Comparison of ENCODE assay signal across 1 cellular context in the genomic region with DNA sequence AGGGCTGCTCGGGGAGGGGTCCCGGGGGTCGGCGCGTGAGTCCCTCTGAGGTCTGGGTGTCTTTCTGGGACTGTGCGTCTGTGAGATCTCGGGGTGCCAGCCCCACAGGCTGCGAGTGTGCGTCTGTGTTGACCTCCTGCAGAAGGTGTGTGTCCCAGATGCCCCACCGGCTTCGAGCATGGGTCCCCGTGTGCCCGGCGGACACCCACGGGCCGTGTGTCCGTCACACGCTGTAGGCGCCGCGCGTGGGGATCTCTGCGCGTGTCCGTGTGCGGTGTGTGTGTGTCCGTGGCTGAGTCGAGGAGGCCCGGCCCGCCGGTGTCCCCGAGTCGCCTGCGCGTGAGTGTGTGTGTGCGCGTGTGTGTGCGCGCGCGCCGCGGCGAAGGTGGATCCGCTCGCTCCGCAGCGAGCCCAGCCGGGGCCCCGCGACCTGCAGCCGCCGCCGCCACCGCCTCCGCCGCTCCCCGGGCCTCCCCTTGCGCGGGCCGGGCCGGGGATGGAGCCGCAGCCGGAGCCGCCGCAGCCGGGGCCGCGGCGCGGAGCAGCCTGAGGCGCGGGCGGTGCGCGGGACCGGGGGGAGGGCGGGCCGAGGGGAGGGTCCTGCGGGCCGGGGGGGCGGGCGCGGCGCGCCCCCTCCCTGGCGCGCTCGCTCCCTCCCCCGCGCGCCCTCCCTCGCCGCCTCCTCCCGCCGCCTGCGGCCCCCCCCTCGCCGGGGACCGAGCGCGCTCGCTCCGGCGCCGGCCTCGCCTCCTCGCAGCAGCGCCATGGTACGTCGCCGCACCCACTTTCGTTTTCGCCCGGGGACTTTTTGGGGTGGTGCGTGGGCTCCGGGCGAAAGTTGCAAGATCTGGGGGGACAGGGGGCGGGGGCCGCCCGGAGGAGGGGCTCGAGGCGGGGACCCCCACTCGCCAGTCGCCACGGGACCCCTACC.
TF ChIP-seq lines count a peak whose summit lies in the region.

No MANE protein-coding gene starts in this region.

TF ChIP-seq in H1, 55 proteins besides CTCF, POLR2A, EP300 and RAD21:
- TF ChIP-seq SUZ12 (IDR thresholded peaks at IDR 0.05; ENCODE audit: low read length) (peak; percentile 88), EZH2 (IDR thresholded peaks at IDR 0.05; ENCODE audit: low read depth, low read length, severe bottlenecking) (peak; percentile 88), CHD2 (IDR thresholded peaks at IDR 0.05; ENCODE audit: low read length) (no peak), BACH1 (IDR thresholded peaks at IDR 0.05; ENCODE audit: low read length) (peak; percentile 36; the same call in 1 of the 2 replicates), SRF (IDR thresholded peaks at IDR 0.05; ENCODE audit: low read depth, low read length) (no peak), CTBP2 (IDR thresholded peaks at IDR 0.05; ENCODE audit: borderline replicate concordance, insufficient read depth, insufficient read length, low read length) (no peak), RNF2 (IDR thresholded peaks at IDR 0.05; ENCODE audit: borderline replicate concordance, low read depth, low read length, missing control alignments, poor library complexity, severe bottlenecking) (peak; percentile 40), GTF2F1 (IDR thresholded peaks at IDR 0.05; ENCODE audit: borderline replicate concordance, low read depth, low read length) (no peak), GABPA (IDR thresholded peaks at IDR 0.05; ENCODE audit: borderline replicate concordance, insufficient read depth, low read length) (no peak), MAFK (IDR thresholded peaks at IDR 0.05; ENCODE audit: low read depth, low read length) (no peak), JUN (IDR thresholded peaks at IDR 0.05; ENCODE audit: low read depth, low read length) (no peak), TEAD4 (IDR thresholded peaks at IDR 0.05; ENCODE audit: low read depth, low read length) (no peak), POLR2AphosphoS5 (IDR thresholded peaks at IDR 0.05; ENCODE audit: low read depth, low read length) (no peak), ASH2L (IDR thresholded peaks at IDR 0.05; ENCODE audit: low read length) (no peak), NANOG (IDR thresholded peaks at IDR 0.05; ENCODE audit: insufficient read depth, low read depth, low read length, poor library complexity, severe bottlenecking) (no peak)
- TF ChIP-seq, protein P1, sequence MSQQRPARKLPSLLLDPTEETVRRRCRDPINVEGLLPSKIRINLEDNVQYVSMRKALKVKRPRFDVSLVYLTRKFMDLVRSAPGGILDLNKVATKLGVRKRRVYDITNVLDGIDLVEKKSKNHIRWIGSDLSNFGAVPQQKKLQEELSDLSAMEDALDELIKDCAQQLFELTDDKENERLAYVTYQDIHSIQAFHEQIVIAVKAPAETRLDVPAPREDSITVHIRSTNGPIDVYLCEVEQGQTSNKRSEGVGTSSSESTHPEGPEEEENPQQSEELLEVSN (IDR thresholded peaks at IDR 0.05) = no peak
TF ChIP-seq in H1: peak in this region for 4.
